In genomic region chr1:1862905-1863547, GRCh38 we compare ENCODE assay signal across 1 cellular context.
TF ChIP-seq lines count a peak whose summit lies in the region.

No MANE protein-coding gene starts in this region.

TF ChIP-seq in WTC11, 78 proteins besides CTCF, POLR2A, EP300 and RAD21 (continued from another document):
- TF ChIP-seq ETV6 (CRISPR knock-in tag; IDR thresholded peaks at IDR 0.05) (no peak), FOXP4 (CRISPR knock-in tag; IDR thresholded peaks at IDR 0.05) (no peak)
